In genomic region chr20:8414611-8415274, GRCh38 we compare ENCODE assay signal across 9 cellular contexts.
DNase-seq lines count a peak whose midpoint lies in the region; ATAC-seq and TF ChIP-seq lines count a peak whose summit lies in the region.
"Had no signal": no experiment of that assay in that cellular context is flagged by ENCODE, and none has a peak within 500 bp of the region (broad histone marks: within the 10 kb centered on the region; RNA-seq: fewer than 3 reads in every experiment).

No MANE protein-coding gene starts in this region.

- H3K27me3 Mint-ChIP-seq in CD14-positive monocyte (ENCODE audit: low read depth in 3 of 3) (peaks cover 0 to 1% (median 0%) of the 10 kb centered on the region in 3 donors), HFFc6 (ENCODE audit: insufficient read depth) (no peaks in the 10 kb centered on the region)

- no peak overlapping the region for H3K9ac ChIP-seq in SK-N-MC (ENCODE audit: insufficient read length)

- intact Hi-C loops in CD14-positive monocyte (cut with micrococcal nuclease), result no loop called here

- H3K4me3 Mint-ChIP-seq in CD14-positive monocyte, result peak overlapping the region in 1 of 2 donors; percentile 51
- H3K4me3 Mint-ChIP-seq in HFFc6, result no peak overlapping the region

- H3K4me1 Mint-ChIP-seq in CD14-positive monocyte (peaks cover 23% of the 10 kb centered on the region), HFFc6 (ENCODE audit: low read depth) (peaks cover 34% of the 10 kb centered on the region)

- TF ChIP-seq CTCF in CD14-positive monocyte (IDR thresholded peaks at IDR 0.05) (no peak), HFFc6 (IDR thresholded peaks at IDR 0.05) (no peak), gastroesophageal sphincter (IDR thresholded peaks at IDR 0.05) (no peak)

- peak overlapping the region in 4 of 7 donors; percentile 3 to 78 (median 50) for H3K27ac Mint-ChIP-seq in CD14-positive monocyte
- H3K27ac Mint-ChIP-seq in HFFc6, result peak overlapping the region; percentile 57

- H3K9me3 ChIP-seq in SK-N-MC (ENCODE audit: low read depth, low read length) (no peaks in the 10 kb centered on the region), gastroesophageal sphincter (no peaks in the 10 kb centered on the region)

- TF ChIP-seq EP300 in gastroesophageal sphincter (IDR thresholded peaks at IDR 0.05), result no peak

- DNase-seq in CD14-positive monocyte (ENCODE audit: low spot score) (no peak), HFFc6 (peak; percentile 77), SK-N-MC (ENCODE audit: low read depth, low spot score) (peak; percentile 84), occipital lobe (lab: John Stamatoyannopoulos, UW) (no peak)
- DNase-seq in activated CD4-positive, alpha-beta T cell treated with anti-CD3 and anti-CD28 coated beads, Interleukin-2, amount 50 U/mL, for 1 hour, result no peak
- DNase-seq: DND-41 had no signal

- peaks cover 3 to 5% of the 10 kb centered on the region in 2 donors for H3K36me3 Mint-ChIP-seq in CD14-positive monocyte
- H3K36me3 Mint-ChIP-seq in HFFc6 (ENCODE audit: low read depth), result no peaks in the 10 kb centered on the region

- TF ChIP-seq POLR2A in gastroesophageal sphincter (IDR thresholded peaks at IDR 0.05), result no peak

- H3K4me3 ChIP-seq in SK-N-MC, result 0 out of 2 replicates have a peak overlapping the region, but pooled peaks have one; percentile 10
- no peak overlapping the region for H3K4me3 ChIP-seq in gastroesophageal sphincter

- H3K27ac ChIP-seq in SK-N-MC, result peak overlapping the region; percentile 68; the same call in 1 of the 2 replicates
- H3K27ac ChIP-seq in gastroesophageal sphincter, result no peak overlapping the region

- H3K36me3 ChIP-seq in SK-N-MC (ENCODE audit: insufficient read depth, low read length), result no peaks in the 10 kb centered on the region
- H3K36me3 ChIP-seq in gastroesophageal sphincter, result no peaks in the 10 kb centered on the region

- no peaks in the 10 kb centered on the region for H3K27me3 ChIP-seq in gastroesophageal sphincter

- peaks cover 0 to 23% (median 0%) of the 10 kb centered on the region in 3 donors for H3K4me1 ChIP-seq in gastroesophageal sphincter

- ATAC-seq in gastroesophageal sphincter (peak; percentile 41), HG02642 (IDR thresholded peaks at IDR 0.05; ENCODE audit: poor library complexity, unreplicated experiment) (no peak), HG03457 (IDR thresholded peaks at IDR 0.05; ENCODE audit: unreplicated experiment) (no peak)

- peaks cover 0 to 6% (median 0%) of the 10 kb centered on the region in 7 donors for H3K9me3 Mint-ChIP-seq in CD14-positive monocyte
- no peaks in the 10 kb centered on the region for H3K9me3 Mint-ChIP-seq in HFFc6

Comparison
In these comparisons a context has a peak if more than half of its experiments do, and no peak if none do; other contexts are left out.
1. DNase-seq: peak in HFFc6 (single experiment) and SK-N-MC (single experiment); none in CD14-positive monocyte (single experiment), occipital lobe (single experiment) and activated CD4-positive, alpha-beta T cell treated with anti-CD3 and anti-CD28 coated beads, Interleukin-2, amount 50 U/mL, for 1 hour (single experiment).